18 cellular contexts compared by ENCODE assay signal in the genomic region with DNA sequence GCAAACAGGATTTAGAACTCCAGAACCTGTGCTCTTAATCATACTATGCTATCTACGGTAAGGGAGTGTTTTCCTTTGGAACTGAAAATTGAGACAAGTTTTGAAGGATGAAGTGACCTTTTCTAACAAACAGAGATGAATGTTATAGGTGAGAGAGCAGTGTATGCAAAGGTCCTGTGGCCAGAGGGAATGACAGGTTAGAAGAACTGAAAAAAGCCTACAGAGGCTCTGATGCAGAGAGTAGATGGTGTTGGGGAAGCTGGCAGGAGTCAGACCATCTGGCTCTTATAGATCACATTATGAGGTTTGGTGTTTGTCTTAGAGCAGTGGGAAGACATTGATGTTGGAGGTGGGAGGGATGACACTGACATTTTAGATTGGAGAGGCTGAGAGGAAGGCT. TPM values are rescaled to one million over a fixed set of nuclear protein-coding genes. Genes with fewer than 3 reads are reported as not detected.
DNase-seq lines count a peak whose midpoint lies in the region; ATAC-seq, FAIRE-seq and TF ChIP-seq lines count a peak whose summit lies in the region.
"Had no signal": no experiment of that assay in that cellular context is flagged by ENCODE, and none has a peak within 500 bp of the region (broad histone marks: within the 10 kb centered on the region; RNA-seq: fewer than 3 reads in every experiment).

No MANE protein-coding gene starts in this region.

- TF ChIP-seq CTCF in H9 (conservative IDR thresholded peaks at IDR 0.05) (no peak), K562 (IDR thresholded peaks at IDR 0.05 in 2 of 3, conservative IDR thresholded peaks at IDR 0.05 in 1 of 3; ENCODE audit: insufficient read depth in 2 of 3, low read depth in 1 of 3, low read length in 3 of 3) (no peak), mesothelial cell of epicardium (IDR thresholded peaks at IDR 0.05; ENCODE audit: unreplicated experiment) (no peak)

- H3K36me3 Mint-ChIP-seq in H9 (ENCODE audit: insufficient read depth in 1 of 3, low read depth in 3 of 3), result peaks cover 23 to 41% (median 35%) of the 10 kb centered on the region in 3 experiments
- H3K36me3 Mint-ChIP-seq in mesothelial cell of epicardium, result peaks cover 6% of the 10 kb centered on the region

- no peak overlapping the region for H3K4me3 ChIP-seq in BLaER1
- H3K4me3 ChIP-seq in K562, result no peak overlapping the region
- H3K4me3 ChIP-seq: SJCRH30 had no signal

- in situ Hi-C loops in K562 (cut with MboI), result no loop called here

- no peak overlapping the region for H4K91ac ChIP-seq in H9 (ENCODE audit: insufficient read length, low read depth, low read length)

- H2AFZ ChIP-seq in H9 (ENCODE audit: low read length) (no peak overlapping the region), K562 (ENCODE audit: low read depth, low read length) (no peak overlapping the region)

- H3K23me2 ChIP-seq in H9 (ENCODE audit: insufficient read length, low read depth, low read length, poor library complexity, severe bottlenecking), result peaks cover 10% of the 10 kb centered on the region

- H3K23ac ChIP-seq in H9 (ENCODE audit: insufficient read length, low read depth, low read length), result no peak overlapping the region

- no peak for TF ChIP-seq EP300 in K562 (IDR thresholded peaks at IDR 0.05; ENCODE audit: low read length)

- no peak for TF ChIP-seq POLR2A in K562 (conservative IDR thresholded peaks at IDR 0.05)

- H3K27me3 Mint-ChIP-seq in H9 (ENCODE audit: low read depth) (no peaks in the 10 kb centered on the region; the same call in 1 of the 2 replicates), mesothelial cell of epicardium (ENCODE audit: low read depth) (no peaks in the 10 kb centered on the region)

- peaks cover 9% of the 10 kb centered on the region for H3K4me1 ChIP-seq in BLaER1
- no peaks in the 10 kb centered on the region for H3K4me1 ChIP-seq in H9 (ENCODE audit: insufficient read depth, low read length)
- H3K4me1 ChIP-seq in K562 (replicated peaks in 1 of 2; ENCODE audit: control insufficient read depth in 2 of 2, insufficient read depth in 2 of 2, low read length in 2 of 2), result peaks cover 8 to 10% of the 10 kb centered on the region in 2 experiments; a peak in 4 of 5 replicates
- H3K4me1 ChIP-seq: SJCRH30 had no signal

- H2BK12ac ChIP-seq in H9 (ENCODE audit: insufficient read length, low read depth, low read length), result no peak overlapping the region

- peaks cover 11% of the 10 kb centered on the region for H3K79me1 ChIP-seq in H9 (ENCODE audit: insufficient read depth, low read depth, low read length, poor library complexity, severe bottlenecking)

- H3K14ac ChIP-seq in H9 (ENCODE audit: insufficient read depth, low read length), result no peak overlapping the region

- H3K9me1 ChIP-seq in K562 (ENCODE audit: control insufficient read depth, insufficient read depth, low read length), result no peaks in the 10 kb centered on the region

- H3K9me3 ChIP-seq in BLaER1, result peaks cover 11% of the 10 kb centered on the region; the same call in 1 of the 2 replicates
- H3K9me3 ChIP-seq in H9 (ENCODE audit: control insufficient read depth, low read depth, low read length), result no peaks in the 10 kb centered on the region
- no peaks in the 10 kb centered on the region for H3K9me3 ChIP-seq in K562 (replicated peaks; ENCODE audit: control insufficient read depth, insufficient read depth, low read depth, low read length)
- H3K9me3 ChIP-seq: lower lobe of right lung, MG63, neutrophil, SJCRH30 had no signal

- BruUV-seq in K562 (replicated peaks; lab: Mats Ljungman, UMichigan), result no TSS peak

- H3K36me3 ChIP-seq in BLaER1 (no peaks in the 10 kb centered on the region), K562 (ENCODE audit: control insufficient read depth, insufficient read depth, low read length) (peaks cover 7% of the 10 kb centered on the region; the same call in 1 of the 3 replicates)
- H3K36me3 ChIP-seq: lower lobe of right lung, neutrophil, SJCRH30 had no signal

- H4K8ac ChIP-seq in H9 (replicated peaks; ENCODE audit: insufficient read length, low read depth, low read length), result no peak overlapping the region

- H4K20me1 ChIP-seq in BLaER1 (no peaks in the 10 kb centered on the region), H9 (ENCODE audit: control insufficient read depth, insufficient read depth, insufficient read length) (no peaks in the 10 kb centered on the region), K562 (replicated peaks; ENCODE audit: control insufficient read depth, insufficient read depth, low read length) (no peaks in the 10 kb centered on the region)

- H3K4me1 Mint-ChIP-seq in H9 (peaks cover 40 to 46% of the 10 kb centered on the region in 2 experiments), mesothelial cell of epicardium (peaks cover 27% of the 10 kb centered on the region)

- H3K4me3 Mint-ChIP-seq in H9, result peak overlapping the region; percentile 3 to 87; a peak in 4 of 5 replicates
- peak overlapping the region; percentile 4 for H3K4me3 Mint-ChIP-seq in mesothelial cell of epicardium

- H3K27ac Mint-ChIP-seq in H9, result no peak overlapping the region
- H3K27ac Mint-ChIP-seq in mesothelial cell of epicardium, result no peak overlapping the region

- no peak for ATAC-seq in K562
- no peak for ATAC-seq in GM18907 (IDR thresholded peaks at IDR 0.05; ENCODE audit: unreplicated experiment)
- ATAC-seq: lower lobe of right lung, sciatic nerve had no signal

- H2BK20ac ChIP-seq in H9 (ENCODE audit: low read depth, low read length, poor library complexity, severe bottlenecking), result no peak overlapping the region

- intact Hi-C loops in K562 (cut with micrococcal nuclease) (no loop called here), cardiac septum (cut with DNase I) (no loop called here)

- no CpG with 5 or more reads among the region's 1 CpG for WGBS in H9 (ENCODE audit: extremely low coverage, insufficient read length, low lambda C conversion rate)
- WGBS in K562 (ENCODE audit: insufficient coverage, low coverage, missing lambda C conversion rate), result 88% methylated on average over 1 of the region's 1 CpG

- no peak overlapping the region for H3K56ac ChIP-seq in H9 (ENCODE audit: insufficient read length, low read depth, low read length)

- no peak overlapping the region for H3K18ac ChIP-seq in H9 (ENCODE audit: insufficient read length, low read depth, low read length)

- H3K9me3 Mint-ChIP-seq in H9 (peaks cover 5% of the 10 kb centered on the region in 2 experiments; a peak in 4 of 5 replicates), mesothelial cell of epicardium (peaks cover 5% of the 10 kb centered on the region)

- H2BK15ac ChIP-seq in H9 (ENCODE audit: low read depth, low read length), result no peak overlapping the region

- CTCF ChIA-PET in K562 (lab: Yijun Ruan, JAX; ENCODE audit: low intra/inter-chr PET ratio), result no interaction called here

- no peak overlapping the region for H2AK5ac ChIP-seq in H9 (ENCODE audit: insufficient read length, low read length)

- no peak for DNase-seq in H9
- DNase-seq in K562 (ENCODE audit: extremely low read depth in 1 of 4, low spot score in 3 of 4), result no peak
- no peak for DNase-seq in mesothelial cell of epicardium (ENCODE audit: low spot score in 2 of 2, unreplicated experiment in 2 of 2)
- DNase-seq in cardiac septum (ENCODE audit: low spot score), result no peak
- no peak for DNase-seq in LoVo (ENCODE audit: low spot score)
- DNase-seq in SW 1271 (lab: John Stamatoyannopoulos, UW), result no peak
- DNase-seq: activated naive CD4-positive, alpha-beta T cell treated with anti-CD3 and anti-CD28 coated beads, Interleukin-2, amount 50 U/mL, for 16 hours; lower lobe of right lung; MG63; NCI-H1694 treated with DMSO at 0.1 percent for 48 hours; SJCRH30; stimulated activated CD4-positive, alpha-beta T cell treated with anti-CD3 and anti-CD28 coated beads, Interleukin-2, amount 100 ng/mL, for 24 hours; substantia nigra; T1000 had no signal

- H3T11ph ChIP-seq in H9 (ENCODE audit: low read length), result no peak overlapping the region

- H2BK5ac ChIP-seq in H9 (ENCODE audit: insufficient read length, low read length), result no peak overlapping the region

- H4K5ac ChIP-seq in H9 (ENCODE audit: insufficient read length, low read depth, low read length), result no peak overlapping the region

- H3K27ac ChIP-seq in BLaER1 (no peak overlapping the region), H9 (ENCODE audit: insufficient read length, low read depth, low read length) (no peak overlapping the region), K562 (ENCODE audit: extremely low read depth, low read depth, low read length) (no peak overlapping the region)
- H3K27ac ChIP-seq: lower lobe of right lung, neutrophil, SJCRH30 had no signal

- H3K4me2 ChIP-seq in BLaER1 (peak overlapping the region; percentile 77; the same call in 1 of the 2 replicates), H9 (ENCODE audit: insufficient read depth, insufficient read length, low read length) (peak overlapping the region; percentile 9), K562 (ENCODE audit: insufficient read depth, low read length) (no peak overlapping the region)

- FAIRE-seq in K562 (lab: Jason Lieb, UNC), result no peak

- H2BK120ac ChIP-seq in H9 (ENCODE audit: low read depth, low read length, poor library complexity, severe bottlenecking), result no peak overlapping the region

- H3K9ac ChIP-seq in BLaER1, result no peak overlapping the region
- H3K9ac ChIP-seq in H9 (ENCODE audit: extremely low read depth, insufficient read length, low read length), result no peak overlapping the region
- H3K9ac ChIP-seq in K562 (ENCODE audit: insufficient read depth in 1 of 2, low read depth in 2 of 2, low read length in 2 of 2), result no peak overlapping the region

- TF ChIP-seq RAD21 in K562 (CRISPR knock-in tag; conservative IDR thresholded peaks at IDR 0.05 in 1 of 2, IDR thresholded peaks at IDR 0.05 in 1 of 2), result no peak

- H3K27me3 ChIP-seq in BLaER1 (no peaks in the 10 kb centered on the region), H9 (ENCODE audit: insufficient read depth, low read length) (no peaks in the 10 kb centered on the region), K562 (ENCODE audit: control insufficient read depth in 2 of 2, insufficient read depth in 2 of 2, low read length in 2 of 2) (no peaks in the 10 kb centered on the region)
- H3K27me3 ChIP-seq: MG63, SJCRH30 had no signal

- H3K79me2 ChIP-seq in H9 (ENCODE audit: insufficient read depth, low read length) (peaks cover 37% of the 10 kb centered on the region), K562 (ENCODE audit: control insufficient read depth, insufficient read depth, low read length) (peaks cover 36% of the 10 kb centered on the region)

- H3K4ac ChIP-seq in H9 (ENCODE audit: low read depth, low read length), result no peak overlapping the region

- POLR2A ChIA-PET in K562 (lab: Yijun Ruan, JAX), result no interaction called here

RNA-seq across cellular contexts. Expression of gene PCCA, which starts 2.0 kb away (rescaled TPM):
- total RNA-seq in H9 (2021), result 54.2 and 56.5 TPM in 2 replicates
- total RNA-seq in K562 (2011; cell fraction: chromatin; rRNA removed; ENCODE audit: low replicate concordance), result 20.8 and 54.4 TPM in 2 replicates
- 10.3 and 13.6 TPM in 2 replicates for total RNA-seq in K562 (2011; cell fraction: nucleolus; rRNA removed)
- total RNA-seq in K562 (2011; cell fraction: nucleoplasm; rRNA removed), result 24.3 and 47.7 TPM in 2 replicates
- total RNA-seq in K562 (2014; rRNA removed), result 6.6 and 8.1 TPM in 2 replicates
- 11.2 and 13.8 TPM in 2 replicates for total RNA-seq in K562 (2014; rRNA removed; fragmentation: Illumina TruSeq; extraction: Trizol)
- 8.1 and 10.6 TPM in 2 replicates for total RNA-seq in K562 (2015; rRNA removed; fragmentation: Illumina TruSeq; extraction: Trizol)
- 10.5 and 14.1 TPM in 2 replicates for total RNA-seq in K562 (2021)
- polyA plus RNA-seq in K562 (2011; rRNA removed), result 7.7 and 9.7 TPM in 2 replicates
- polyA plus RNA-seq in K562 (2011; cell fraction: cytosol; rRNA removed), result 3.0 and 3.8 TPM in 2 replicates
- polyA plus RNA-seq in K562 (2011; cell fraction: nucleus; rRNA removed), result 7.1 and 7.2 TPM in 2 replicates
- polyA plus RNA-seq in K562 (2012), result 9.1 and 10.5 TPM in 2 replicates
- polyA plus RNA-seq in K562 (2014; fragmentation: Illumina TruSeq; extraction: Trizol), result 9.4 and 10.2 TPM in 2 replicates
- 1 to 10 TPM; 5.2 to 5.5 TPM for polyA plus RNA-seq in K562 (2014; fragmentation: Nextera tagmentation; extraction: Ambion mirVana)
- polyA plus RNA-seq in K562 (2014; rRNA removed), result 11.1 and 11.3 TPM in 2 replicates
- polyA minus RNA-seq in K562 (2011; rRNA and poly(A)+ RNA removed), result 28.1 and 28.7 TPM in 2 replicates
- polyA minus RNA-seq in K562 (2011; cell fraction: cytosol; rRNA and poly(A)+ RNA removed), result 3.8 and 5.3 TPM in 2 replicates
- polyA minus RNA-seq in K562 (2011; cell fraction: nucleus; rRNA and poly(A)+ RNA removed), result 10.4 and 15.6 TPM in 2 replicates
- total RNA-seq in mesothelial cell of epicardium, result 38.7 to 43.0 TPM (median 41.6 TPM) in 3 replicates
- total RNA-seq in cardiac septum, result 51.2 TPM
